ENCODE assay signal across 21 cellular contexts in the genomic region with DNA sequence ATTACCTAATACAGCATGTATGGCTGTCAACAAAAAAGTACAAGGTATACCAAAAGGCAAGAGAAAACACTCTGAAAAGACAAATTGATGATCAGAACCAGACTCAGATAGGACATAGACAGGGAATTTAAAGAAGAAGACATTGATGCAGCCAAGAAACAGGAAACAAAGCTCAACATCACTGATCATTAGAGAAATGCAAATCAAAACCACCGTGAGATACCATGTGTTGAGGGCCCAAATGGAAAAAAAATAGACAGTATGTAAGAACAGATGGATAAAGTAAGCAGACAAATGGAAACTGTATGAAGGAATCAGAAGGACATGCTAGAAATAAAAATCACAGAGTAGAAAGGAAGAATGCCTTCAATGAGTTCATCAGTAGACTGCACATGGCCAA. TPM values are rescaled to one million over a fixed set of nuclear protein-coding genes. Genes with fewer than 3 reads are reported as not detected.
DNase-seq lines count a peak whose midpoint lies in the region; ATAC-seq, FAIRE-seq and TF ChIP-seq lines count a peak whose summit lies in the region.
"Had no signal": no experiment of that assay in that cellular context is flagged by ENCODE, and none has a peak within 500 bp of the region (broad histone marks: within the 10 kb centered on the region; RNA-seq: fewer than 3 reads in every experiment).

No MANE protein-coding gene starts in this region.

- POLR2A ChIA-PET in CD4-positive, alpha-beta memory T cell (lab: Charles Lee; ENCODE audit: partially characterized antibody), result interaction anchor here (0.8 kb wide), 1 partner anchor 18 kb away, joined by 3 read pairs; no protein-coding TSS in a partner anchor
- POLR2A ChIA-PET in activated CD8-positive, alpha-beta T cell treated with anti-CD3 and anti-CD28 coated beads, Interleukin-2, amount 10 ng/mL, durations not matched to agents 7 days and 5 days (lab: Charles Lee), result no interaction called here

- no peak overlapping the region for H4K5ac ChIP-seq in H9 (ENCODE audit: insufficient read length, low read depth, low read length)

- no peak for TF ChIP-seq POLR2A in GM12891 (IDR thresholded peaks at IDR 0.05; ENCODE audit: low read depth, low read length)

- no peaks in the 10 kb centered on the region for H4K20me1 ChIP-seq in H9 (ENCODE audit: control insufficient read depth, insufficient read depth, insufficient read length)
- H4K20me1 ChIP-seq: BLaER1 had no signal

- no peak overlapping the region for H2BK5ac ChIP-seq in H9 (ENCODE audit: insufficient read length, low read length)

- no peak for ATAC-seq in activated CD8-positive, alpha-beta T cell treated with anti-CD3 and anti-CD28 coated beads, Interleukin-2, amount 10 ng/mL, durations not matched to agents 7 days and 5 days
- ATAC-seq in natural killer cell (no peak), HG03520 (IDR thresholded peaks at IDR 0.05; ENCODE audit: unreplicated experiment) (no peak)
- no peak for ATAC-seq in effector memory CD8-positive, alpha-beta T cell (replicated peaks)
- ATAC-seq: GM12878 had no signal

- no peak overlapping the region for H2BK20ac ChIP-seq in H9 (ENCODE audit: low read depth, low read length, poor library complexity, severe bottlenecking)

- no peak overlapping the region for H2AFZ ChIP-seq in H9 (ENCODE audit: low read length)

- H3K23ac ChIP-seq in H9 (ENCODE audit: insufficient read length, low read depth, low read length), result no peak overlapping the region

- CTCF ChIA-PET in CD4-positive, alpha-beta memory T cell (lab: Charles Lee; ENCODE audit: partially characterized antibody), result no interaction called here
- CTCF ChIA-PET in activated CD8-positive, alpha-beta T cell treated with anti-CD3 and anti-CD28 coated beads, Interleukin-2, amount 10 ng/mL, durations not matched to agents 7 days and 5 days (lab: Charles Lee), result interaction anchor here (1.2 kb wide), 1 partner anchor 10 kb away, joined by 3 read pairs; no protein-coding TSS in a partner anchor

- H3T11ph ChIP-seq in H9 (ENCODE audit: low read length), result no peak overlapping the region

- H3K4me3 ChIP-seq in CD4-positive, alpha-beta memory T cell (ENCODE audit: low read length in 2 of 2), result no peak overlapping the region
- H3K4me3 ChIP-seq: BLaER1, GM12878, SJSA1 had no signal

- no peaks in the 10 kb centered on the region for H3K4me1 ChIP-seq in CD4-positive, alpha-beta memory T cell (ENCODE audit: insufficient read depth, low read length)
- no peaks in the 10 kb centered on the region for H3K4me1 ChIP-seq in H9 (ENCODE audit: insufficient read depth, low read length)
- H3K4me1 ChIP-seq: BLaER1, Caco-2, SJSA1 had no signal

- peaks cover 67 to 72% of the 10 kb centered on the region in 2 donors for H3K36me3 Mint-ChIP-seq in CD4-positive, alpha-beta memory T cell
- H3K36me3 Mint-ChIP-seq in activated CD8-positive, alpha-beta T cell treated with anti-CD3 and anti-CD28 coated beads, Interleukin-2, amount 10 ng/mL, durations not matched to agents 7 days and 5 days (ENCODE audit: low read depth), result peaks cover 87% of the 10 kb centered on the region
- H3K36me3 Mint-ChIP-seq in natural killer cell (peaks cover 30% of the 10 kb centered on the region), H9 (ENCODE audit: insufficient read depth in 1 of 3, low read depth in 3 of 3) (peaks cover 18 to 27% (median 23%) of the 10 kb centered on the region in 3 experiments; a peak in 6 of 7 replicates)
- peaks cover 38% of the 10 kb centered on the region for H3K36me3 Mint-ChIP-seq in effector memory CD8-positive, alpha-beta T cell (ENCODE audit: insufficient read depth)

- WGBS in H9 (ENCODE audit: extremely low coverage, insufficient read length, low lambda C conversion rate), result no CpG with 5 or more reads among the region's 1 CpG

- peaks cover 4 to 36% (median 24%) of the 10 kb centered on the region in 8 donors for H3K9me3 Mint-ChIP-seq in CD4-positive, alpha-beta memory T cell
- H3K9me3 Mint-ChIP-seq in activated CD8-positive, alpha-beta T cell treated with anti-CD3 and anti-CD28 coated beads, Interleukin-2, amount 10 ng/mL, durations not matched to agents 7 days and 5 days (ENCODE audit: insufficient read depth), result peaks cover 37% of the 10 kb centered on the region
- H3K9me3 Mint-ChIP-seq in natural killer cell (peaks cover 6 to 17% of the 10 kb centered on the region in 2 donors), H9 (peaks cover 16 to 18% of the 10 kb centered on the region in 2 experiments)
- H3K9me3 Mint-ChIP-seq in effector memory CD8-positive, alpha-beta T cell, result peaks cover 7 to 9% of the 10 kb centered on the region in 2 donors

- H3K4me1 Mint-ChIP-seq in CD4-positive, alpha-beta memory T cell, result peaks cover 19 to 58% (median 40%) of the 10 kb centered on the region in 4 donors
- H3K4me1 Mint-ChIP-seq in activated CD8-positive, alpha-beta T cell treated with anti-CD3 and anti-CD28 coated beads, Interleukin-2, amount 10 ng/mL, durations not matched to agents 7 days and 5 days (ENCODE audit: low read depth), result peaks cover 20% of the 10 kb centered on the region
- peaks cover 65 to 78% of the 10 kb centered on the region in 2 donors for H3K4me1 Mint-ChIP-seq in natural killer cell
- no peaks in the 10 kb centered on the region for H3K4me1 Mint-ChIP-seq in H9
- peaks cover 28 to 48% of the 10 kb centered on the region in 2 donors for H3K4me1 Mint-ChIP-seq in effector memory CD8-positive, alpha-beta T cell (ENCODE audit: low read depth in 2 of 2)

- no peak overlapping the region for H2BK12ac ChIP-seq in H9 (ENCODE audit: insufficient read length, low read depth, low read length)

- H3K14ac ChIP-seq in H9 (ENCODE audit: insufficient read depth, low read length), result no peak overlapping the region

- no peak for TF ChIP-seq CTCF in natural killer cell (IDR thresholded peaks at IDR 0.05)
- TF ChIP-seq CTCF in H9 (conservative IDR thresholded peaks at IDR 0.05), result no peak

- H4K8ac ChIP-seq in H9 (replicated peaks; ENCODE audit: insufficient read length, low read depth, low read length), result no peak overlapping the region

- H3K36me3 ChIP-seq in CD4-positive, alpha-beta memory T cell (ENCODE audit: insufficient read depth, low read length), result peaks cover 18% of the 10 kb centered on the region
- H3K36me3 ChIP-seq: SJSA1 had no signal

- H3K27me3 ChIP-seq in CD4-positive, alpha-beta memory T cell (ENCODE audit: insufficient read depth, low read length), result no peaks in the 10 kb centered on the region
- no peaks in the 10 kb centered on the region for H3K27me3 ChIP-seq in H9 (ENCODE audit: insufficient read depth, low read length)
- H3K27me3 ChIP-seq: BLaER1, SJSA1 had no signal

- no peak overlapping the region for H3K4ac ChIP-seq in H9 (ENCODE audit: low read depth, low read length)

- H4K91ac ChIP-seq in H9 (ENCODE audit: insufficient read length, low read depth, low read length), result no peak overlapping the region

- H3K9ac ChIP-seq in H9 (ENCODE audit: extremely low read depth, insufficient read length, low read length), result no peak overlapping the region
- H3K9ac ChIP-seq: BLaER1, KMS-11 had no signal

- peak overlapping the region in 3 of 8 donors; percentile 1 to 29 (median 1) for H3K4me3 Mint-ChIP-seq in CD4-positive, alpha-beta memory T cell
- H3K4me3 Mint-ChIP-seq in activated CD8-positive, alpha-beta T cell treated with anti-CD3 and anti-CD28 coated beads, Interleukin-2, amount 10 ng/mL, durations not matched to agents 7 days and 5 days, result no peak overlapping the region
- H3K4me3 Mint-ChIP-seq in natural killer cell (peak overlapping the region; percentile 10), H9 (no peak overlapping the region)
- H3K4me3 Mint-ChIP-seq in effector memory CD8-positive, alpha-beta T cell, result peak overlapping the region in 1 of 2 donors; percentile 1
- H3K4me3 Mint-ChIP-seq: HFFc6 had no signal

- H3K18ac ChIP-seq in H9 (ENCODE audit: insufficient read length, low read depth, low read length), result no peak overlapping the region

- H2AK5ac ChIP-seq in H9 (ENCODE audit: insufficient read length, low read length), result no peak overlapping the region

- no peaks in the 10 kb centered on the region for H3K27me3 Mint-ChIP-seq in CD4-positive, alpha-beta memory T cell
- H3K27me3 Mint-ChIP-seq in activated CD8-positive, alpha-beta T cell treated with anti-CD3 and anti-CD28 coated beads, Interleukin-2, amount 10 ng/mL, durations not matched to agents 7 days and 5 days (ENCODE audit: low read depth), result no peaks in the 10 kb centered on the region
- H3K27me3 Mint-ChIP-seq in natural killer cell (ENCODE audit: low read depth in 2 of 2), result no peaks in the 10 kb centered on the region
- H3K27me3 Mint-ChIP-seq in H9 (ENCODE audit: low read depth), result no peaks in the 10 kb centered on the region
- H3K27me3 Mint-ChIP-seq in effector memory CD8-positive, alpha-beta T cell, result no peaks in the 10 kb centered on the region

- no peaks in the 10 kb centered on the region for H3K23me2 ChIP-seq in H9 (ENCODE audit: insufficient read length, low read depth, low read length, poor library complexity, severe bottlenecking)

- H3K27ac Mint-ChIP-seq in CD4-positive, alpha-beta memory T cell, result peak overlapping the region in 4 of 7 donors; percentile 0 to 40 (median 22)
- peak overlapping the region; percentile 11 for H3K27ac Mint-ChIP-seq in activated CD8-positive, alpha-beta T cell treated with anti-CD3 and anti-CD28 coated beads, Interleukin-2, amount 10 ng/mL, durations not matched to agents 7 days and 5 days
- H3K27ac Mint-ChIP-seq in natural killer cell (peak overlapping the region; percentile 61 to 82), H9 (no peak overlapping the region)
- peak overlapping the region in 1 of 2 donors; percentile 2 for H3K27ac Mint-ChIP-seq in effector memory CD8-positive, alpha-beta T cell
- H3K27ac Mint-ChIP-seq: HFFc6 had no signal

- H3K79me1 ChIP-seq in H9 (ENCODE audit: insufficient read depth, low read depth, low read length, poor library complexity, severe bottlenecking), result no peaks in the 10 kb centered on the region

- H3K56ac ChIP-seq in H9 (ENCODE audit: insufficient read length, low read depth, low read length), result no peak overlapping the region

- H3K9me3 ChIP-seq in CD4-positive, alpha-beta memory T cell (ENCODE audit: control insufficient read depth in 1 of 2, low read length in 2 of 2), result no peaks in the 10 kb centered on the region
- H3K9me3 ChIP-seq in H9 (ENCODE audit: control insufficient read depth, low read depth, low read length), result no peaks in the 10 kb centered on the region

- H3K4me2 ChIP-seq in H9 (ENCODE audit: insufficient read depth, insufficient read length, low read length), result no peak overlapping the region
- H3K4me2 ChIP-seq: BLaER1, KMS-11 had no signal

- DNase-seq in CD4-positive, alpha-beta memory T cell, result no peak
- DNase-seq in GM12891 (ENCODE audit: insufficient read length, low spot score) (no peak), natural killer cell (no peak), H9 (no peak)
- DNase-seq in activated CD8-positive, alpha-beta T cell treated with anti-CD3 and anti-CD28 coated beads, Interleukin-2, amount 10 ng/mL, durations not matched to agents 7 days and 5 days, result no peak
- no peak for DNase-seq in effector memory CD8-positive, alpha-beta T cell
- DNase-seq: Caco-2, DMS53, HFFc6, NCI-H1105, NCI-H1694 treated with DMSO at 0.1 percent for 48 hours, NCI-H345, NCI-H69 had no signal

- FAIRE-seq in GM12891 (lab: Jason Lieb, UNC), result peak; percentile 51
- FAIRE-seq: H1 had no signal

- no peak overlapping the region for H3K27ac ChIP-seq in CD4-positive, alpha-beta memory T cell (ENCODE audit: low read depth, low read length)
- H3K27ac ChIP-seq in H9 (ENCODE audit: insufficient read length, low read depth, low read length), result no peak overlapping the region
- H3K27ac ChIP-seq: BLaER1, KMS-11, SJSA1 had no signal

- no peak overlapping the region for H2BK120ac ChIP-seq in H9 (ENCODE audit: low read depth, low read length, poor library complexity, severe bottlenecking)

- no peak overlapping the region for H2BK15ac ChIP-seq in H9 (ENCODE audit: low read depth, low read length)

- intact Hi-C loops in CD4-positive, alpha-beta memory T cell (cut with micrococcal nuclease), result loop anchor here (10.0 kb wide), 1 partner anchor 66 kb away; no protein-coding TSS in a partner anchor
- intact Hi-C loops in natural killer cell (cut with micrococcal nuclease), result no loop called here

- no peaks in the 10 kb centered on the region for H3K79me2 ChIP-seq in H9 (ENCODE audit: insufficient read depth, low read length)

RNA-seq across cellular contexts. Expression of a gene that starts 23.3 kb away (rescaled TPM):
- total RNA-seq in CD4-positive, alpha-beta memory T cell, result 100 to 1,000 TPM; 131 to 136 TPM
- polyA plus RNA-seq in CD4-positive, alpha-beta memory T cell, result 10 to 100 TPM in 1 of 2 donors, 1 to 10 TPM in 1; 4.9 to 39.6 TPM
- 46.2 TPM for polyA plus RNA-seq in GM12891 (2012; ENCODE audit: low read depth, missing spikeins)
- 100 to 1,000 TPM; 178 TPM for total RNA-seq in activated CD8-positive, alpha-beta T cell treated with anti-CD3 and anti-CD28 coated beads, Interleukin-2, amount 10 ng/mL, durations not matched to agents 7 days and 5 days
- total RNA-seq in natural killer cell (100 to 1,000 TPM; 196 to 233 (median 199) TPM), H9 (2021) (20.0 and 22.3 TPM in 2 replicates)
- total RNA-seq: G401, HFFc6, MCF 10A had no signal

Comparison
In these comparisons a context has a peak if more than half of its experiments do, and no peak if none do; other contexts are left out.
1. H3K27ac Mint-ChIP-seq: peak in CD4-positive, alpha-beta memory T cell (4 of 7), activated CD8-positive, alpha-beta T cell treated with anti-CD3 and anti-CD28 coated beads, Interleukin-2, amount 10 ng/mL, durations not matched to agents 7 days and 5 days (single experiment) and natural killer cell (2 of 2); none in H9 (0 of 3).